In the genomic region with DNA sequence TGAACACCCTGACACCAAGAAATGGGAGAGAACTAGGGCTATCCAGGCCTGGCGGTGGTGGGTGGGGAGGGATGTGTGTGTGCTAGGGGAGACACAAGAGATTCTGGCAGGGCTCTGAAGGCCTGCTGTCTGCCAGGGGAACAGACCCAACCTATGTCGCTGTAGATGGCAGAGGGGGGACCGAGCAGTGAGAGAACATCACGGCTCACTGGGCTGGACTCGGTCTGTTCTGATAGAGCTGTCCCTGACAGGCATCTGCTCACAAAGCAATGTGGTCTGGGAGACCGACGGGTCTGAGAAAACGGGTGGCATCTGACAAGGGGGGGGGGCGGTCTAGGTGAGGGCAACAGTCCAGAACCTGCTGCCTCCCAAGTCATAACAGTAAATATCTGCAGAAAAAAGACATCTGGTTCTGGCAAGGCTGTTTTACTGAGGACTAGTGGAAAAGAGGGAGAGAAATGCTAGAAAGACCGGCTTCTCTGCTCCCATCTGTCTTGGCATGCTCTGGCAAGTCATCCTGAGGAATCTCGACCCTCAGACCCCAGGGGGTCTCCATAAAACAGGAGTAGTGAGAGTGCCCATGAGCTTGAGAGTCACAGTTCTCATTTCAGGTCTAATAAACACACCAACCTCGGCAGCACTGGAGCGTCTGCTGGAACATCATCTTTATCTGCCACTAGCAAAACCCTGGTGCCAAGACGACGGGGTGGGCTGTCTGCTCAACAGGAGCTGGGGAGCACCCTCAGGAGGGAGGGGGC, we compare ENCODE assay signal across 1 cellular context.
TF ChIP-seq lines count a peak whose summit lies in the region.

No MANE protein-coding gene starts in this region.

TF ChIP-seq in HepG2, 621 proteins besides CTCF, POLR2A, EP300 and RAD21:
- no peak for TF ChIP-seq NR1H2 (CRISPR knock-in tag; IDR thresholded peaks at IDR 0.05; ENCODE audit: borderline replicate concordance, low read depth)
- TF ChIP-seq, protein P1, sequence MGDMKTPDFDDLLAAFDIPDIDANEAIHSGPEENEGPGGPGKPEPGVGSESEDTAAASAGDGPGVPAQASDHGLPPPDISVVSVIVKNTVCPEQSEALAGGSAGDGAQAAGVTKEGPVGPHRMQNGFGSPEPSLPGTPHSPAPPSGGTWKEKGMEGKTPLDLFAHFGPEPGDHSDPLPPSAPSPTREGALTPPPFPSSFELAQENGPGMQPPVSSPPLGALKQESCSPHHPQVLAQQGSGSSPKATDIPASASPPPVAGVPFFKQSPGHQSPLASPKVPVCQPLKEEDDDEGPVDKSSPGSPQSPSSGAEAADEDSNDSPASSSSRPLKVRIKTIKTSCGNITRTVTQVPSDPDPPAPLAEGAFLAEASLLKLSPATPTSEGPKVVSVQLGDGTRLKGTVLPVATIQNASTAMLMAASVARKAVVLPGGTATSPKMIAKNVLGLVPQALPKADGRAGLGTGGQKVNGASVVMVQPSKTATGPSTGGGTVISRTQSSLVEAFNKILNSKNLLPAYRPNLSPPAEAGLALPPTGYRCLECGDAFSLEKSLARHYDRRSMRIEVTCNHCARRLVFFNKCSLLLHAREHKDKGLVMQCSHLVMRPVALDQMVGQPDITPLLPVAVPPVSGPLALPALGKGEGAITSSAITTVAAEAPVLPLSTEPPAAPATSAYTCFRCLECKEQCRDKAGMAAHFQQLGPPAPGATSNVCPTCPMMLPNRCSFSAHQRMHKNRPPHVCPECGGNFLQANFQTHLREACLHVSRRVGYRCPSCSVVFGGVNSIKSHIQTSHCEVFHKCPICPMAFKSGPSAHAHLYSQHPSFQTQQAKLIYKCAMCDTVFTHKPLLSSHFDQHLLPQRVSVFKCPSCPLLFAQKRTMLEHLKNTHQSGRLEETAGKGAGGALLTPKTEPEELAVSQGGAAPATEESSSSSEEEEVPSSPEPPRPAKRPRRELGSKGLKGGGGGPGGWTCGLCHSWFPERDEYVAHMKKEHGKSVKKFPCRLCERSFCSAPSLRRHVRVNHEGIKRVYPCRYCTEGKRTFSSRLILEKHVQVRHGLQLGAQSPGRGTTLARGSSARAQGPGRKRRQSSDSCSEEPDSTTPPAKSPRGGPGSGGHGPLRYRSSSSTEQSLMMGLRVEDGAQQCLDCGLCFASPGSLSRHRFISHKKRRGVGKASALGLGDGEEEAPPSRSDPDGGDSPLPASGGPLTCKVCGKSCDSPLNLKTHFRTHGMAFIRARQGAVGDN (CRISPR knock-in tag; IDR thresholded peaks at IDR 0.05), result peak; percentile 1; the same call in 1 of the 2 replicates
